1 cellular context compared by ENCODE assay signal in the genomic region with DNA sequence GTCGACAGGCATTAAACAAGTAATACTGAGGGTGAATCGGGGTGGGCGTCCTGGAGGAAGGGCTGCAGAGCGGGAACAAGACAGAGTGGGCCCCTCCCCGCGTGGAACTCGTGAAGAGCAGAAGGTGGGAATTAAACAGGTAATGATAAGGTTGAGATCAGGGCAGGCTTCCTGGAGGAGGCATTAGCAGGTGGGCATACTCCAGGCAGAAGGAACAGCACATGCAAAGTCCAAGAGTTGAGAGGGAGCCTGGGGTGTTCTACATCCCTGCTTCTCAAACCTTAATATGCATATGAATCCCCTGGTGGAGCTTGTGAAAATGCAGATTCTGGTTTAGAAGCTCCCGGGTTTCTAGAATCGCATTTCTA.
TF ChIP-seq lines count a peak whose summit lies in the region.

No MANE protein-coding gene starts in this region.

TF ChIP-seq in H1, 55 proteins besides CTCF, POLR2A, EP300 and RAD21:
- no peak for TF ChIP-seq SP4 (IDR thresholded peaks at IDR 0.05; ENCODE audit: low read length)
- TF ChIP-seq EGR1 (IDR thresholded peaks at IDR 0.05; ENCODE audit: borderline replicate concordance, low read depth, low read length) = no peak
- TF ChIP-seq SIRT6 (IDR thresholded peaks at IDR 0.05; ENCODE audit: low read length) = no peak
- no peak; the same call in 1 of the 2 replicates for TF ChIP-seq KDM1A (IDR thresholded peaks at IDR 0.05; ENCODE audit: borderline replicate concordance, low read length)
- no peak for TF ChIP-seq HDAC2 (IDR thresholded peaks at IDR 0.05; ENCODE audit: borderline replicate concordance in 1 of 2, low read depth in 2 of 2, low read length in 2 of 2)
- no peak for TF ChIP-seq SAP30 (IDR thresholded peaks at IDR 0.05; ENCODE audit: insufficient read depth, insufficient replicate concordance, low read length)
- TF ChIP-seq RFX5 (IDR thresholded peaks at IDR 0.05; ENCODE audit: borderline replicate concordance, low read depth, low read length) = no peak
- TF ChIP-seq TEAD4 (IDR thresholded peaks at IDR 0.05; ENCODE audit: low read depth, low read length) = no peak
- TF ChIP-seq RBBP5 (IDR thresholded peaks at IDR 0.05; ENCODE audit: borderline replicate concordance, low read depth, low read length) = no peak
- no peak for TF ChIP-seq JUN (IDR thresholded peaks at IDR 0.05; ENCODE audit: low read depth, low read length)
- no peak for TF ChIP-seq KDM5A (IDR thresholded peaks at IDR 0.05; ENCODE audit: low read length)
- TF ChIP-seq FOSL1 (IDR thresholded peaks at IDR 0.05; ENCODE audit: insufficient read depth, low read depth, low read length) = no peak
- no peak for TF ChIP-seq SP2 (IDR thresholded peaks at IDR 0.05; ENCODE audit: low read length)
- TF ChIP-seq USF2 (IDR thresholded peaks at IDR 0.05; ENCODE audit: low read length) = no peak
- no peak for TF ChIP-seq TAF1 (IDR thresholded peaks at IDR 0.05; ENCODE audit: low read depth, low read length)
- TF ChIP-seq CEBPB (IDR thresholded peaks at IDR 0.05; ENCODE audit: low read depth, low read length) = no peak
- no peak for TF ChIP-seq ZNF274 (IDR thresholded peaks at IDR 0.05; ENCODE audit: borderline replicate concordance, extremely low read depth, low read length)
- no peak for TF ChIP-seq TBP (IDR thresholded peaks at IDR 0.05; ENCODE audit: low read depth, low read length)
- no peak for TF ChIP-seq HDAC6 (IDR thresholded peaks at IDR 0.05; ENCODE audit: low read depth, low read length)
